9 cellular contexts compared by ENCODE assay signal in the genomic region with DNA sequence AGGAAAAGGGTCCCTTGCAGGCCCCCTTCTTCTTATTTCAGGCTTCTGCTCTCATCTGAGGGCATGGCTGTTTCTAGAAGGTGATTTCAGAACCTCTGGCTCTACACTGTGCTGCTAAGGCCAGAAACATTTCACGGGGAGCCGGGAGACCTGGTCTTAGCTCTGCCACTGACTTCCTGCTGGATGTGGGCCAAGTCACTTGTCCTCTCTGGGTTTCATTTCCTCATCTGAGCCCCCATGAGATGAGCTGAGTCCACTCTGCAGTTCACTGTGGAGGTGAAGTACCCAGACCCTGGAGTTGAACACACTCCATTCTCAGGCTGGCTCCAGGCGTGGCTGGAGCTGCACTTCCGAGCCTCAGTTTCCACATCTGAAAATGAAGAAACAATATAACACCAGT.
DNase-seq lines count a peak whose midpoint lies in the region; ATAC-seq lines count a peak whose summit lies in the region.
"Had no signal": no experiment of that assay in that cellular context is flagged by ENCODE, and none has a peak within 500 bp of the region (broad histone marks: within the 10 kb centered on the region; RNA-seq: fewer than 3 reads in every experiment).

No MANE protein-coding gene starts in this region.

- peak overlapping the region; percentile 96 for H3K4me2 ChIP-seq in BLaER1

- peaks cover 64% of the 10 kb centered on the region for H3K4me1 ChIP-seq in BLaER1

- no peaks in the 10 kb centered on the region for H4K20me1 ChIP-seq in BLaER1

- peak overlapping the region; percentile 64 for H3K27ac ChIP-seq in BLaER1

- ATAC-seq in GM19463 (IDR thresholded peaks at IDR 0.05; ENCODE audit: unreplicated experiment) (peak; percentile 56), GM18520 (IDR thresholded peaks at IDR 0.05; ENCODE audit: unreplicated experiment) (no peak)

- H3K4me3 ChIP-seq in BLaER1, result peak overlapping the region; percentile 34; the same call in 1 of the 2 replicates

- no peaks in the 10 kb centered on the region for H3K36me3 ChIP-seq in BLaER1

- no peaks in the 10 kb centered on the region for H3K9me3 ChIP-seq in BLaER1

- no peaks in the 10 kb centered on the region for H3K27me3 ChIP-seq in BLaER1

- H3K9ac ChIP-seq in BLaER1, result peak overlapping the region; percentile 50; the same call in 1 of the 2 replicates

- peak; percentile 44 for DNase-seq in NCI-H2029 (lab: John Stamatoyannopoulos, UW)
- peak in 28 of 51 donors; percentile 1 to 51 (median 16) for DNase-seq in hypothalamus (lab: John Stamatoyannopoulos, UW)
- no peak for DNase-seq in NCI-H2081 (lab: John Stamatoyannopoulos, UW)
- no peak for DNase-seq in COLO829 (ENCODE audit: low spot score)
- no peak for DNase-seq in DMS 273 treated with DMSO at 0.1 percent for 48 hours (lab: John Stamatoyannopoulos, UW)
- DNase-seq: DND-41 had no signal

Comparison
In these comparisons a context has a peak if more than half of its experiments do, and no peak if none do; other contexts are left out.
1. DNase-seq: peak in NCI-H2029 (single experiment) and hypothalamus (28 of 51); none in NCI-H2081 (0 of 2), COLO829 (single experiment) and DMS 273 treated with DMSO at 0.1 percent for 48 hours (single experiment).